ENCODE assay signal across 8 cellular contexts in the genomic region with DNA sequence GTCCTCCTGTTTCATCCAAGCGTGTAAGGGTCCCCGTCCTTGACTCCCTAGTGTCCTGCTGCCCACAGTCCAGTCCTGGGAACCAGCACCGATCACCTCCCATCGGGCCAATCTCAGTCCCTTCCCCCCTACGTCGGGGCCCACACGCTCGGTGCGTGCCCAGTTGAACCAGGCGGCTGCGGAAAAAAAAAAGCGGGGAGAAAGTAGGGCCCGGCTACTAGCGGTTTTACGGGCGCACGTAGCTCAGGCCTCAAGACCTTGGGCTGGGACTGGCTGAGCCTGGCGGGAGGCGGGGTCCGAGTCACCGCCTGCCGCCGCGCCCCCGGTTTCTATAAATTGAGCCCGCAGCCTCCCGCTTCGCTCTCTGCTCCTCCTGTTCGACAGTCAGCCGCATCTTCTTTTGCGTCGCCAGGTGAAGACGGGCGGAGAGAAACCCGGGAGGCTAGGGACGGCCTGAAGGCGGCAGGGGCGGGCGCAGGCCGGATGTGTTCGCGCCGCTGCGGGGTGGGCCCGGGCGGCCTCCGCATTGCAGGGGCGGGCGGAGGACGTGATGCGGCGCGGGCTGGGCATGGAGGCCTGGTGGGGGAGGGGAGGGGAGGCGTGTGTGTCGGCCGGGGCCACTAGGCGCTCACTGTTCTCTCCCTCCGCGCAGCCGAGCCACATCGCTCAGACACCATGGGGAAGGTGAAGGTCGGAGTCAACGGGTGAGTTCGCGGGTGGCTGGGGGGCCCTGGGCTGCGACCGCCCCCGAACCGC. TPM values are rescaled to one million over a fixed set of nuclear protein-coding genes. Genes with fewer than 3 reads are reported as not detected.
DNase-seq lines count a peak whose midpoint lies in the region; ATAC-seq and TF ChIP-seq lines count a peak whose summit lies in the region.

TSS of gene GAPDH (plus strand) at position 360 of the 756 bp plus-strand sequence. CDS start at position 676, 316 bp downstream.

- H3K27ac Mint-ChIP-seq in activated naive CD8-positive, alpha-beta T cell treated with anti-CD3 and anti-CD28 coated beads, Interleukin-2, amount 50 U/mL, for 24 hours, result peak within 1 kb of the TSS; percentile 100
- H3K27ac Mint-ChIP-seq in type B pancreatic cell, result peak within 1 kb of the TSS; percentile 100

- H3K27me3 Mint-ChIP-seq in activated naive CD8-positive, alpha-beta T cell treated with anti-CD3 and anti-CD28 coated beads, Interleukin-2, amount 50 U/mL, for 24 hours, result peaks cover 5% of the 10 kb centered on the region
- H3K27me3 Mint-ChIP-seq in type B pancreatic cell, result peaks cover 6% of the 10 kb centered on the region

- DNase-seq in NCI-H1417 treated with DMSO at 0.1 percent for 48 hours (lab: John Stamatoyannopoulos, UW) (peak; percentile 97), SW480 (ENCODE audit: low spot score) (peak; percentile 100), Right ventricle myocardium superior (peak; percentile 96), pons (ENCODE audit: low spot score) (peak; percentile 98), type B pancreatic cell (ENCODE audit: extremely low spot score, unreplicated experiment) (peak; percentile 90)
- peak; percentile 94 for DNase-seq in activated naive CD8-positive, alpha-beta T cell treated with anti-CD3 and anti-CD28 coated beads, Interleukin-2, amount 50 U/mL, for 24 hours

- no peaks in the 10 kb centered on the region for H3K9me3 Mint-ChIP-seq in activated naive CD8-positive, alpha-beta T cell treated with anti-CD3 and anti-CD28 coated beads, Interleukin-2, amount 50 U/mL, for 24 hours
- no peaks in the 10 kb centered on the region for H3K9me3 Mint-ChIP-seq in type B pancreatic cell

- peak; percentile 58 for ATAC-seq in HG02763 (IDR thresholded peaks at IDR 0.05; ENCODE audit: unreplicated experiment)
- peak; percentile 41 for ATAC-seq in activated naive CD8-positive, alpha-beta T cell treated with anti-CD3 and anti-CD28 coated beads, Interleukin-2, amount 50 U/mL, for 24 hours
- peak; percentile 82 for ATAC-seq in Right ventricle myocardium superior (ENCODE audit: poor library complexity)

- peak within 1 kb of the TSS; percentile 97 for H3K4me3 Mint-ChIP-seq in activated naive CD8-positive, alpha-beta T cell treated with anti-CD3 and anti-CD28 coated beads, Interleukin-2, amount 50 U/mL, for 24 hours
- peak within 1 kb of the TSS; percentile 97 for H3K4me3 Mint-ChIP-seq in type B pancreatic cell

- peaks cover 77% of the 10 kb centered on the region for H3K36me3 Mint-ChIP-seq in activated naive CD8-positive, alpha-beta T cell treated with anti-CD3 and anti-CD28 coated beads, Interleukin-2, amount 50 U/mL, for 24 hours (ENCODE audit: low read depth)
- H3K36me3 Mint-ChIP-seq in type B pancreatic cell, result peaks cover 51% of the 10 kb centered on the region

- TF ChIP-seq CTCF in GM12875 (IDR thresholded peaks at IDR 0.05; ENCODE audit: borderline replicate concordance, insufficient read depth, low read depth, low read length), result no peak
- TF ChIP-seq CTCF in type B pancreatic cell (conservative IDR thresholded peaks at IDR 0.05), result no peak

- peak within 1 kb of the TSS; percentile 93 for H3K4me3 ChIP-seq in GM12875 (ENCODE audit: low read depth, low read length)

- H3K4me1 Mint-ChIP-seq in activated naive CD8-positive, alpha-beta T cell treated with anti-CD3 and anti-CD28 coated beads, Interleukin-2, amount 50 U/mL, for 24 hours, result peaks cover 62% of the 10 kb centered on the region
- peaks cover 30% of the 10 kb centered on the region for H3K4me1 Mint-ChIP-seq in type B pancreatic cell (ENCODE audit: unreplicated experiment)

- intact Hi-C loops in Right ventricle myocardium superior (cut with DNase I), result loop anchor here (10.0 kb wide), 1 partner anchor 210 kb away; no protein-coding TSS in a partner anchor

RNA-seq across cellular contexts. Expression of gene GAPDH, which starts in this region (rescaled TPM):
- total RNA-seq in Right ventricle myocardium superior (4,109 TPM), type B pancreatic cell (ENCODE audit: low replicate concordance) (2,317 and 5,618 TPM in 2 replicates)

Comparison
In these comparisons a context has a peak if more than half of its experiments do, and no peak if none do; other contexts are left out.
1. Peak in every context shown above with its lines: DNase-seq, ATAC-seq and H3K4me3 ChIP-seq.